ENCODE assay signal across 21 cellular contexts in genomic region chr6:81002126-81002525, GRCh38.
"Had no signal": no experiment of that assay in that cellular context is flagged by ENCODE, and none has a peak within 500 bp of the region (broad histone marks: within the 10 kb centered on the region; RNA-seq: fewer than 3 reads in every experiment).

No MANE protein-coding gene starts in this region.

- ATAC-seq: activated CD8-positive, alpha-beta memory T cell treated with anti-CD3 and anti-CD28 coated beads, Interleukin-2, amount 10 ng/mL, durations not matched to agents 7 days and 5 days; gastrocnemius medialis; heart left ventricle; left lung had no signal

- H3K27me3 Mint-ChIP-seq: activated B cell treated with CpG ODN at 0.5 μM for 24 hours; activated CD4-positive, alpha-beta memory T cell treated with anti-CD3 and anti-CD28 coated beads for 36 hours; activated CD8-positive, alpha-beta memory T cell treated with anti-CD3 and anti-CD28 coated beads, Interleukin-2, amount 10 ng/mL, durations not matched to agents 7 days and 5 days; activated naive CD8-positive, alpha-beta T cell treated with anti-CD3 and anti-CD28 coated beads, Interleukin-2, amount 10 ng/mL, durations not matched to agents 7 days and 5 days had no signal

- H3K27ac Mint-ChIP-seq: activated B cell treated with CpG ODN at 0.5 μM for 24 hours; activated CD4-positive, alpha-beta memory T cell treated with anti-CD3 and anti-CD28 coated beads for 36 hours; activated CD8-positive, alpha-beta memory T cell treated with anti-CD3 and anti-CD28 coated beads, Interleukin-2, amount 10 ng/mL, durations not matched to agents 7 days and 5 days; activated naive CD8-positive, alpha-beta T cell treated with anti-CD3 and anti-CD28 coated beads, Interleukin-2, amount 10 ng/mL, durations not matched to agents 7 days and 5 days; activated T-helper 2 cell treated with anti-CD3 and anti-CD28 coated beads, Interferon-gamma antibody, Interleukin-2, Interleukin-4, amounts not matched to agents 10 μg/mL and 5 μg/mL and 100 μg/mL, durations not matched to agents 14 hours and 24 hours and 36 hours; neural progenitor cell; T-helper 2 cell treated with Interferon-gamma antibody and Interleukin-4, amounts not matched to agents 5 μg/mL and 100 μg/mL, for 36 hours had no signal

- H3K4me1 ChIP-seq: esophagus muscularis mucosa, gastrocnemius medialis, heart left ventricle, left lung, neural progenitor cell, prostate gland, right atrium auricular region, thyroid gland had no signal

- H3K4me3 ChIP-seq: esophagus muscularis mucosa, gastrocnemius medialis, heart left ventricle, left lung, neural progenitor cell, prostate gland, right atrium auricular region, thyroid gland had no signal

- H3K27ac ChIP-seq: esophagus muscularis mucosa, gastrocnemius medialis, heart left ventricle, left lung, neural progenitor cell, prostate gland, right atrium auricular region, thyroid gland had no signal

- H3K9ac ChIP-seq: neural progenitor cell had no signal

- H3K36me3 ChIP-seq: esophagus muscularis mucosa, gastrocnemius medialis, heart left ventricle, left lung, neural progenitor cell, prostate gland, right atrium auricular region, thyroid gland had no signal

- H3K9me3 ChIP-seq: gastrocnemius medialis, prostate gland, thyroid gland had no signal

- H3K27me3 ChIP-seq: esophagus muscularis mucosa, gastrocnemius medialis, heart left ventricle, left lung, neural progenitor cell, thyroid gland had no signal

- H3K4me1 Mint-ChIP-seq: activated B cell treated with CpG ODN at 0.5 μM for 24 hours; activated CD8-positive, alpha-beta memory T cell treated with anti-CD3 and anti-CD28 coated beads, Interleukin-2, amount 10 ng/mL, durations not matched to agents 7 days and 5 days; activated naive CD8-positive, alpha-beta T cell treated with anti-CD3 and anti-CD28 coated beads, Interleukin-2, amount 10 ng/mL, durations not matched to agents 7 days and 5 days; neural progenitor cell had no signal

- H3K36me3 Mint-ChIP-seq: activated CD4-positive, alpha-beta memory T cell treated with anti-CD3 and anti-CD28 coated beads for 36 hours; activated CD8-positive, alpha-beta memory T cell treated with anti-CD3 and anti-CD28 coated beads, Interleukin-2, amount 10 ng/mL, durations not matched to agents 7 days and 5 days; activated naive CD8-positive, alpha-beta T cell treated with anti-CD3 and anti-CD28 coated beads, Interleukin-2, amount 10 ng/mL, durations not matched to agents 7 days and 5 days; neural progenitor cell had no signal

- DNase-seq: activated B cell treated with CpG ODN at 0.5 μM for 24 hours; activated CD4-positive, alpha-beta memory T cell treated with anti-CD3 and anti-CD28 coated beads for 36 hours; activated CD4-positive, alpha-beta T cell treated with anti-CD3 and anti-CD28 coated beads for 4 hours; activated CD8-positive, alpha-beta memory T cell treated with anti-CD3 and anti-CD28 coated beads, Interleukin-2, amount 10 ng/mL, durations not matched to agents 7 days and 5 days; activated naive CD4-positive, alpha-beta T cell treated with Interleukin-2 at 50 U/mL for 16 hours; activated naive CD8-positive, alpha-beta T cell treated with anti-CD3 and anti-CD28 coated beads, Interleukin-2, amount 10 ng/mL, durations not matched to agents 7 days and 5 days; anterior cingulate cortex; cerebellar nuclear complex; effector CD4-positive, alpha-beta T cell; gastrocnemius medialis; heart left ventricle; left lung; stimulated activated CD4-positive, alpha-beta T cell treated with anti-CD3 and anti-CD28 coated beads, Interleukin-2, amount 100 ng/mL, for 24 hours; stimulated activated naive CD4-positive, alpha-beta T cell treated with Interleukin-2 at 50 U/mL for 16 hours; thyroid gland had no signal

- H3K4me3 Mint-ChIP-seq: activated B cell treated with CpG ODN at 0.5 μM for 24 hours; activated CD4-positive, alpha-beta memory T cell treated with anti-CD3 and anti-CD28 coated beads for 36 hours; activated CD8-positive, alpha-beta memory T cell treated with anti-CD3 and anti-CD28 coated beads, Interleukin-2, amount 10 ng/mL, durations not matched to agents 7 days and 5 days; activated naive CD8-positive, alpha-beta T cell treated with anti-CD3 and anti-CD28 coated beads, Interleukin-2, amount 10 ng/mL, durations not matched to agents 7 days and 5 days; neural progenitor cell; T-helper 2 cell treated with Interferon-gamma antibody and Interleukin-4, amounts not matched to agents 5 μg/mL and 100 μg/mL, for 36 hours had no signal
